Comparison of ENCODE assay signal across 1 cellular context in the genomic region with DNA sequence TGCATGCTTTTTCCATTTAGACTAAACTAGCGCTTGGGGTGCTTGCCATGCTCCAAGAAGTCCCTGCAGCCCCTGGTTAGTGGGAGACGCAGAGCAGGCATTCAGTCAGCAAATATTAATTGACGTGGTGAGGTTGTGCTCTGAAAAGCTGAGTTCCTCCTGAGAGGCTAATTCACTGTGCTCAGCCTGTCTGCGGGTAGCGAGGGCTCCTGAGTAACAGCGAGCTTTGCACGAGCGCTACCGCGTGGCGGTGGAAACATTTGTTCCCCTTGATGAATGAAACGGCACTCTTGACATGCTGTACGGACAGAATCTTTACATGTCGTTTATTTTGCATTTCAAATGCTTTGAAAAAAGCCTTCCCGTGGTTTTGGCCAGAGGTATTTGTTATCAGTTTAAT.
TF ChIP-seq lines count a peak whose summit lies in the region.

No MANE protein-coding gene starts in this region.

TF ChIP-seq in IMR-90, 13 proteins besides CTCF, POLR2A, EP300 and RAD21 (continued from another document):
- TF ChIP-seq, protein P1, sequence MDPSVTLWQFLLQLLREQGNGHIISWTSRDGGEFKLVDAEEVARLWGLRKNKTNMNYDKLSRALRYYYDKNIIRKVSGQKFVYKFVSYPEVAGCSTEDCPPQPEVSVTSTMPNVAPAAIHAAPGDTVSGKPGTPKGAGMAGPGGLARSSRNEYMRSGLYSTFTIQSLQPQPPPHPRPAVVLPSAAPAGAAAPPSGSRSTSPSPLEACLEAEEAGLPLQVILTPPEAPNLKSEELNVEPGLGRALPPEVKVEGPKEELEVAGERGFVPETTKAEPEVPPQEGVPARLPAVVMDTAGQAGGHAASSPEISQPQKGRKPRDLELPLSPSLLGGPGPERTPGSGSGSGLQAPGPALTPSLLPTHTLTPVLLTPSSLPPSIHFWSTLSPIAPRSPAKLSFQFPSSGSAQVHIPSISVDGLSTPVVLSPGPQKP (IDR thresholded peaks at IDR 0.05; ENCODE audit: borderline replicate concordance, low read depth, low read length): no peak
- TF ChIP-seq MAZ (IDR thresholded peaks at IDR 0.05; ENCODE audit: borderline replicate concordance, low read depth, low read length) (no peak), RFX5 (IDR thresholded peaks at IDR 0.05; ENCODE audit: low read depth, low read length) (no peak), CHD1 (IDR thresholded peaks at IDR 0.05; ENCODE audit: low read depth, low read length) (no peak), MXI1 (IDR thresholded peaks at IDR 0.05; ENCODE audit: borderline replicate concordance, low read depth, low read length) (no peak), RCOR1 (IDR thresholded peaks at IDR 0.05; ENCODE audit: insufficient replicate concordance, low read length) (no peak)
